In genomic region chr11:114762437-114762836, GRCh38 we compare ENCODE assay signal across 10 cellular contexts.
A peak's percentile ranks its signal among the peaks of the same experiment; 100 is the strongest.
DNase-seq lines count a peak whose midpoint lies in the region; ATAC-seq, FAIRE-seq and TF ChIP-seq lines count a peak whose summit lies in the region.
"Had no signal": no experiment of that assay in that cellular context is flagged by ENCODE, and none has a peak within 500 bp of the region (broad histone marks: within the 10 kb centered on the region; RNA-seq: fewer than 3 reads in every experiment).

No MANE protein-coding gene starts in this region.

- 13% methylated on average over 4 of the region's 4 CpGs for WGBS in mesenchymal stem cell

- no peaks in the 10 kb centered on the region for H3K9me3 Mint-ChIP-seq in GM23338

- no peaks in the 10 kb centered on the region for H3K79me2 ChIP-seq in GM23338 (replicated peaks; ENCODE audit: insufficient read depth)

- TF ChIP-seq CTCF in AG09309 (IDR thresholded peaks at IDR 0.05; ENCODE audit: control insufficient read depth, insufficient read depth, low read depth, low read length, missing control alignments) (peak; percentile 72), GM23338 (conservative IDR thresholded peaks at IDR 0.05; ENCODE audit: low read depth in 2 of 2) (peak; percentile 80 to 96)

- H3K4me1 ChIP-seq in GM23338 (ENCODE audit: insufficient read depth) (no peaks in the 10 kb centered on the region), mesenchymal stem cell (ENCODE audit: control insufficient read depth, insufficient read depth, low read depth, low read length) (no peaks in the 10 kb centered on the region)

- no peaks in the 10 kb centered on the region for H3K36me3 ChIP-seq in GM23338 (ENCODE audit: insufficient read depth)
- no peaks in the 10 kb centered on the region for H3K36me3 ChIP-seq in mesenchymal stem cell (ENCODE audit: control insufficient read depth in 1 of 2, insufficient read depth in 2 of 2, low read depth in 1 of 2, low read length in 2 of 2)

- H3K79me1 ChIP-seq in mesenchymal stem cell (replicated peaks; ENCODE audit: low read length, poor library complexity, severe bottlenecking), result no peaks in the 10 kb centered on the region

- no peak overlapping the region for H3K23ac ChIP-seq in mesenchymal stem cell (ENCODE audit: low read length in 2 of 2)

- no peak overlapping the region for H2AK5ac ChIP-seq in mesenchymal stem cell (ENCODE audit: low read length, severe bottlenecking)

- H2BK15ac ChIP-seq in mesenchymal stem cell (ENCODE audit: low read depth, poor library complexity, severe bottlenecking), result no peak overlapping the region

- H3K4me3 ChIP-seq in AG09309 (ENCODE audit: control insufficient read depth, low read depth, low read length) (no peak overlapping the region), GM23338 (no peak overlapping the region), mesenchymal stem cell (ENCODE audit: insufficient read depth in 1 of 2, low read depth in 1 of 2, low read length in 2 of 2) (no peak overlapping the region)

- DNase-seq in AG09309 (ENCODE audit: low read depth) (peak; percentile 10), GM23338 (ENCODE audit: low spot score) (peak; percentile 83), RPMI7951 (ENCODE audit: low read depth) (peak; percentile 55), mesenchymal stem cell (peak; percentile 62), GOT3 (lab: John Stamatoyannopoulos, UW) (no peak), NCI-H2029 (lab: John Stamatoyannopoulos, UW) (no peak)

- no peaks in the 10 kb centered on the region for H3K27me3 ChIP-seq in GM23338 (ENCODE audit: insufficient read depth)
- H3K27me3 ChIP-seq in mesenchymal stem cell (ENCODE audit: control insufficient read depth in 1 of 2, insufficient read depth in 1 of 2, low read length in 2 of 2), result peaks cover 0 to 4% of the 10 kb centered on the region in 2 experiments

- H3K27ac ChIP-seq in GM23338 (ENCODE audit: low read depth), result no peak overlapping the region
- H3K27ac ChIP-seq in mesenchymal stem cell (ENCODE audit: low read length, poor library complexity, severe bottlenecking), result no peak overlapping the region

- no peak overlapping the region for H3K4ac ChIP-seq in mesenchymal stem cell (ENCODE audit: low read depth in 1 of 2, low read length in 2 of 2)

- H3K4me3 Mint-ChIP-seq in GM23338, result no peak overlapping the region

- peak overlapping the region; percentile 7 for H3K9ac ChIP-seq in mesenchymal stem cell (ENCODE audit: low read length)

- H3K14ac ChIP-seq in mesenchymal stem cell (ENCODE audit: low read length in 2 of 2), result no peak overlapping the region

- peak; percentile 73 for FAIRE-seq in endometrium (lab: Jason Lieb, UNC)
- FAIRE-seq: colon had no signal

- H3K4me1 Mint-ChIP-seq in GM23338, result no peaks in the 10 kb centered on the region; the same call in 2 of the 3 replicates

- no peak overlapping the region for H3K27ac Mint-ChIP-seq in GM23338

- no peaks in the 10 kb centered on the region for H3K36me3 Mint-ChIP-seq in GM23338 (ENCODE audit: low read depth)

- H2BK12ac ChIP-seq in mesenchymal stem cell (ENCODE audit: low read length in 2 of 2), result no peak overlapping the region

- H2AFZ ChIP-seq in GM23338 (no peak overlapping the region), mesenchymal stem cell (ENCODE audit: low read depth, low read length) (no peak overlapping the region)

- no peaks in the 10 kb centered on the region for H4K20me1 ChIP-seq in GM23338 (replicated peaks; ENCODE audit: insufficient read depth)

- H3K18ac ChIP-seq in mesenchymal stem cell (ENCODE audit: low read depth in 1 of 2, low read length in 2 of 2), result no peak overlapping the region

- no peaks in the 10 kb centered on the region for H3K27me3 Mint-ChIP-seq in GM23338 (ENCODE audit: insufficient read depth, low read depth, poor library complexity)

- no peak overlapping the region for H2BK5ac ChIP-seq in mesenchymal stem cell (ENCODE audit: low read depth, low read length, poor library complexity, severe bottlenecking)

- no peak overlapping the region for H2BK120ac ChIP-seq in mesenchymal stem cell (ENCODE audit: low read depth, low read length)

- H4K8ac ChIP-seq in mesenchymal stem cell (ENCODE audit: low read length), result no peak overlapping the region

- H3K9me2 ChIP-seq in GM23338 (ENCODE audit: insufficient read depth), result no peaks in the 10 kb centered on the region

- no peaks in the 10 kb centered on the region for H3K9me3 ChIP-seq in mesenchymal stem cell (ENCODE audit: control insufficient read depth, low read length)

- no peak overlapping the region for H4K91ac ChIP-seq in mesenchymal stem cell (ENCODE audit: low read length)

- no peaks in the 10 kb centered on the region for H3F3A ChIP-seq in GM23338 (replicated peaks; ENCODE audit: low read depth)

- ATAC-seq in GM23338, result peak; percentile 97
- no peak for ATAC-seq in GM19463 (IDR thresholded peaks at IDR 0.05; ENCODE audit: unreplicated experiment)
- ATAC-seq: HCT116 had no signal

- no peak overlapping the region for H3K4me2 ChIP-seq in GM23338
- H3K4me2 ChIP-seq in mesenchymal stem cell (ENCODE audit: low read length, poor library complexity, severe bottlenecking), result no peak overlapping the region

TF ChIP-seq in GM23338, 12 proteins besides CTCF, POLR2A, EP300 and RAD21 (continues in another document):
- TF ChIP-seq JUNB (IDR thresholded peaks at IDR 0.05; ENCODE audit: unreplicated experiment), result no peak
- no peak for TF ChIP-seq REST (IDR thresholded peaks at IDR 0.05; ENCODE audit: unreplicated experiment)
- no peak for TF ChIP-seq STAT1 (IDR thresholded peaks at IDR 0.05; ENCODE audit: unreplicated experiment)
- no peak for TF ChIP-seq ETS1 (IDR thresholded peaks at IDR 0.05)
- no peak for TF ChIP-seq EZH2phosphoT487 (IDR thresholded peaks at IDR 0.05; ENCODE audit: unreplicated experiment)
- no peak for TF ChIP-seq EZH2 (IDR thresholded peaks at IDR 0.05; ENCODE audit: low read depth, unreplicated experiment)

Comparison
In these comparisons a context has a peak if more than half of its experiments do, and no peak if none do; other contexts are left out.
1. DNase-seq: peak in AG09309 (single experiment), GM23338 (single experiment), RPMI7951 (single experiment) and mesenchymal stem cell (single experiment); none in GOT3 (single experiment) and NCI-H2029 (single experiment).